In the genomic region with DNA sequence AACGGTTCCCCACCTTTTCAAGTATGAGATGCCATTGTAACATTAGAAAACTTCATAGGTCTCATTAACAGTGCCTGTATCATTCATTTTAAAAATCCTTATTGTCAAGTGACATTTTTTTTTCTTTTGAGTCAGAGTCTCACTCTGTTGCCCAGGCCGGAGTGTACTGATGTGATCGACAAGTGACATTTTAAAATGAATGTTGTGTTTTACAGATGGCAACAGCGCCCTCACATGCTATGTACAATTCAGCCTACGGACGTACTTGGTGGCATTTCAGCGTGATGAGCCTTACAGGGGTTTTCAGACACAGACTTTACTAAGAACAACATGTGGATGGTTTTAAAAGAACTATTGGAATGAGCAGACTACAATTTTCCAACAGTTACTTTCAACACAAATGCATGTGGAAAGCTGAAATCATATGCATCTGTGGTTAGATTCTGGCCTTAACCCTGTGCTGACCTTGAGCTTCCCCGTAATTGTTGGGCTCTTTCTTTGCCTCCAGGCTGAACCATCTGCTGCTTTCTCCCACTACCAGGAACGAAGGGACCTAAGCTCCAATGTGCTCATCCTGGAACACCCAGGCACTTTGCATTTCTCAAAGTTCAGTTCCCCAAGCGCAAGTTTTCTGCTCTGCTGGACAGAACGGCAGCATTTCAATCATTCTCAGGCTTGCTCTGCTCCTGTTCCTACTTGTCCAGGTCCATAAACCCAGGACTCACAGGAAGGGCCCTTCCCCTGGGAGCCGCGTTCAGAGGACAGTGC, we compare ENCODE assay signal across 8 cellular contexts.
DNase-seq lines count a peak whose midpoint lies in the region; ATAC-seq and TF ChIP-seq lines count a peak whose summit lies in the region.

No MANE protein-coding gene starts in this region.

- H3K9me3 ChIP-seq in muscle layer of colon (ENCODE audit: low read length) (no peaks in the 10 kb centered on the region), aorta (ENCODE audit: control insufficient read depth, low read length) (no peaks in the 10 kb centered on the region)

- ATAC-seq in stimulated activated naive CD8-positive, alpha-beta T cell treated with anti-CD3 and anti-CD28 coated beads, Interleukin-15, amount 100 ng/mL, for 72 hours, result no peak
- no peak for ATAC-seq in aorta (ENCODE audit: low FRiP score)

- no peaks in the 10 kb centered on the region for H3K4me1 Mint-ChIP-seq in stimulated activated naive CD8-positive, alpha-beta T cell treated with anti-CD3 and anti-CD28 coated beads, Interleukin-15, amount 100 ng/mL, for 72 hours

- peaks cover 10% of the 10 kb centered on the region for H3K27me3 Mint-ChIP-seq in stimulated activated naive CD8-positive, alpha-beta T cell treated with anti-CD3 and anti-CD28 coated beads, Interleukin-15, amount 100 ng/mL, for 72 hours

- intact Hi-C loops in aorta (cut with DNase I), result no loop called here

- peak; percentile 59 for TF ChIP-seq CTCF in AG09319 (IDR thresholded peaks at IDR 0.05; ENCODE audit: low read depth, low read length)
- TF ChIP-seq CTCF in GM20000 (IDR thresholded peaks at IDR 0.05; ENCODE audit: extremely low read depth, missing control alignments), result peak; percentile 18

- no peak overlapping the region for H3K9ac ChIP-seq in muscle layer of colon (ENCODE audit: low read length)

- peaks cover 86% of the 10 kb centered on the region for H3K4me1 ChIP-seq in muscle layer of colon (ENCODE audit: insufficient read depth, low read length)
- H3K4me1 ChIP-seq in aorta (ENCODE audit: control insufficient read depth in 1 of 2, insufficient read depth in 2 of 2, low read length in 2 of 2), result peaks cover 0 to 2% of the 10 kb centered on the region in 2 donors

- H3K27ac Mint-ChIP-seq in stimulated activated naive CD8-positive, alpha-beta T cell treated with anti-CD3 and anti-CD28 coated beads, Interleukin-15, amount 100 ng/mL, for 72 hours, result no peak overlapping the region

- H3K36me3 ChIP-seq in muscle layer of colon (ENCODE audit: insufficient read depth, low read length), result peaks cover 5% of the 10 kb centered on the region
- H3K36me3 ChIP-seq in aorta (ENCODE audit: control insufficient read depth in 1 of 2, insufficient read depth in 2 of 2, low read length in 1 of 2), result no peaks in the 10 kb centered on the region

- H3K27me3 ChIP-seq in muscle layer of colon (ENCODE audit: control insufficient read depth in 1 of 2, insufficient read depth in 2 of 2, low read length in 2 of 2) (no peaks in the 10 kb centered on the region), aorta (ENCODE audit: control insufficient read depth in 1 of 2, insufficient read depth in 2 of 2, low read length in 1 of 2) (no peaks in the 10 kb centered on the region)

- 58% methylated on average over 13 of the region's 13 CpGs for WGBS in aorta, 2 donors

- no peak overlapping the region for H3K4me3 ChIP-seq in muscle layer of colon (ENCODE audit: low read depth in 1 of 2, low read length in 2 of 2)
- no peak overlapping the region for H3K4me3 ChIP-seq in aorta (ENCODE audit: low read length in 2 of 2)

- no peak overlapping the region for H3K4me3 Mint-ChIP-seq in stimulated activated naive CD8-positive, alpha-beta T cell treated with anti-CD3 and anti-CD28 coated beads, Interleukin-15, amount 100 ng/mL, for 72 hours

- H3K27ac ChIP-seq in muscle layer of colon (ENCODE audit: low read depth, low read length) (peak overlapping the region; percentile 84), aorta (ENCODE audit: low read depth in 1 of 2, low read length in 2 of 2) (no peak overlapping the region)

- no peaks in the 10 kb centered on the region for H3K9me3 Mint-ChIP-seq in stimulated activated naive CD8-positive, alpha-beta T cell treated with anti-CD3 and anti-CD28 coated beads, Interleukin-15, amount 100 ng/mL, for 72 hours

- DNase-seq in AG09319 (ENCODE audit: extremely low read depth, low read depth) (peak; percentile 84), GM20000 (ENCODE audit: low spot score) (peak; percentile 37), NCI-H748 treated with DMSO at 0.1 percent for 48 hours (lab: John Stamatoyannopoulos, UW) (peak; percentile 29), dedifferentiated amniotic fluid mesenchymal stem cell (ENCODE audit: extremely low spot score) (peak; percentile 87), activated gamma-delta T cell (lab: John Stamatoyannopoulos, UW) (no peak), aorta (no peak)
- no peak for DNase-seq in stimulated activated naive CD8-positive, alpha-beta T cell treated with anti-CD3 and anti-CD28 coated beads, Interleukin-15, amount 100 ng/mL, for 72 hours

Comparison
In these comparisons a context has a peak if more than half of its experiments do, and no peak if none do; other contexts are left out.
1. DNase-seq: peak in AG09319 (single experiment), GM20000 (single experiment), NCI-H748 treated with DMSO at 0.1 percent for 48 hours (single experiment) and dedifferentiated amniotic fluid mesenchymal stem cell (single experiment); none in stimulated activated naive CD8-positive, alpha-beta T cell treated with anti-CD3 and anti-CD28 coated beads, Interleukin-15, amount 100 ng/mL, for 72 hours (0 of 2), activated gamma-delta T cell (single experiment) and aorta (0 of 2).